20 cellular contexts compared by ENCODE assay signal in genomic region chr3:135238201-135238600, GRCh38.
"Had no signal": no experiment of that assay in that cellular context is flagged by ENCODE, and none has a peak within 500 bp of the region (broad histone marks: within the 10 kb centered on the region; RNA-seq: fewer than 3 reads in every experiment).

No MANE protein-coding gene starts in this region.

- DNase-seq: activated CD4-positive, alpha-beta memory T cell treated with anti-CD3 and anti-CD28 coated beads for 36 hours; activated CD8-positive, alpha-beta memory T cell treated with anti-CD3 and anti-CD28 coated beads, Interleukin-2, amount 50 U/mL, for 4 hours; activated naive CD8-positive, alpha-beta T cell treated with anti-CD3 and anti-CD28 coated beads, Interleukin-2, amount 10 ng/mL, durations not matched to agents 7 days and 5 days; aorta; dorsolateral prefrontal cortex; esophagus squamous epithelium; foreskin fibroblast; head of caudate nucleus; mucosa of descending colon; natural killer cell; occipital lobe; right lobe of liver; spleen; stimulated activated CD4-positive, alpha-beta T cell treated with anti-CD3 and anti-CD28 coated beads, Interleukin-2, amount 100 ng/mL, for 24 hours; stimulated activated naive CD4-positive, alpha-beta T cell; substantia nigra; T1000; transverse colon had no signal

- H3K36me3 Mint-ChIP-seq: activated CD4-positive, alpha-beta memory T cell treated with anti-CD3 and anti-CD28 coated beads for 36 hours; activated naive CD8-positive, alpha-beta T cell treated with anti-CD3 and anti-CD28 coated beads, Interleukin-2, amount 10 ng/mL, durations not matched to agents 7 days and 5 days; natural killer cell had no signal

- H3K36me3 ChIP-seq: esophagus squamous epithelium, prostate gland, right lobe of liver, spleen, transverse colon had no signal

- H3K4me1 Mint-ChIP-seq: activated naive CD8-positive, alpha-beta T cell treated with anti-CD3 and anti-CD28 coated beads, Interleukin-2, amount 10 ng/mL, durations not matched to agents 7 days and 5 days; natural killer cell had no signal

- H3K9me3 Mint-ChIP-seq: activated CD4-positive, alpha-beta memory T cell treated with anti-CD3 and anti-CD28 coated beads for 36 hours; activated naive CD8-positive, alpha-beta T cell treated with anti-CD3 and anti-CD28 coated beads, Interleukin-2, amount 10 ng/mL, durations not matched to agents 7 days and 5 days had no signal

- H3K27ac ChIP-seq: dorsolateral prefrontal cortex, esophagus squamous epithelium, prostate gland, right lobe of liver, spleen, transverse colon had no signal

- H3K9me3 ChIP-seq: esophagus squamous epithelium, mucosa of descending colon, prostate gland, right lobe of liver, transverse colon had no signal

- H3K27me3 ChIP-seq: dorsolateral prefrontal cortex, esophagus squamous epithelium, right lobe of liver, spleen, transverse colon had no signal

- ATAC-seq: left lobe of liver, mucosa of descending colon, natural killer cell, right lobe of liver had no signal

- H3K4me3 ChIP-seq: dorsolateral prefrontal cortex, esophagus squamous epithelium, mucosa of descending colon, prostate gland, right lobe of liver, spleen, transverse colon had no signal

- H3K4me1 ChIP-seq: esophagus squamous epithelium, prostate gland, right lobe of liver, spleen, transverse colon had no signal

- H3K27ac Mint-ChIP-seq: activated CD4-positive, alpha-beta memory T cell treated with anti-CD3 and anti-CD28 coated beads for 36 hours; activated naive CD8-positive, alpha-beta T cell treated with anti-CD3 and anti-CD28 coated beads, Interleukin-2, amount 10 ng/mL, durations not matched to agents 7 days and 5 days; natural killer cell had no signal

- H3K4me3 Mint-ChIP-seq: activated CD4-positive, alpha-beta memory T cell treated with anti-CD3 and anti-CD28 coated beads for 36 hours; activated naive CD8-positive, alpha-beta T cell treated with anti-CD3 and anti-CD28 coated beads, Interleukin-2, amount 10 ng/mL, durations not matched to agents 7 days and 5 days; natural killer cell had no signal

- H3K27me3 Mint-ChIP-seq: activated CD4-positive, alpha-beta memory T cell treated with anti-CD3 and anti-CD28 coated beads for 36 hours had no signal
